8 cellular contexts compared by ENCODE assay signal in the genomic region with DNA sequence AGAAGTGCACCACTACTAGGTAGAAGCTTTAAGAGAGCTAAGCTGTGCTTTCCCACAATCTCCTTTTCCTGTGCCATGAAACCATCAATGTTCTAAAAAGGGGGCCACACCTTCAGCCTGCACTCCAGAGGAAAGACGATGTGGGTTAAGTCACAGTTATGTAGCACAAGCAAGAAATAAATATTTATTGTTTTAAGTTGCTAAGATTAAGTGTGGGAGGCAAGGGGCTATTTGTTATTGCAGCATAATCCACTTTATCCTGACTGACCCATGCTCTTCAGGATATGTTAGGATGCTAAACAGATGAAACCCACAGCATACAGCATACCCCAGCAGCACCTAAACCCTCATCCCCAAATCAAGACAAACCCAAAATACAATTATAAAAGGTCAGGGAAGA.
"Had no signal": no experiment of that assay in that cellular context is flagged by ENCODE, and none has a peak within 500 bp of the region (broad histone marks: within the 10 kb centered on the region; RNA-seq: fewer than 3 reads in every experiment).

No MANE protein-coding gene starts in this region.

- FAIRE-seq: G401.6, GM12878, GM12891, GM12892, GM18507, GM19239 had no signal

- H3K4me3 ChIP-seq: GM12878 had no signal

- ATAC-seq: GM12878 had no signal

- DNase-seq: GDM1, GF-D8 had no signal
